15 cellular contexts compared by ENCODE assay signal in the genomic region with DNA sequence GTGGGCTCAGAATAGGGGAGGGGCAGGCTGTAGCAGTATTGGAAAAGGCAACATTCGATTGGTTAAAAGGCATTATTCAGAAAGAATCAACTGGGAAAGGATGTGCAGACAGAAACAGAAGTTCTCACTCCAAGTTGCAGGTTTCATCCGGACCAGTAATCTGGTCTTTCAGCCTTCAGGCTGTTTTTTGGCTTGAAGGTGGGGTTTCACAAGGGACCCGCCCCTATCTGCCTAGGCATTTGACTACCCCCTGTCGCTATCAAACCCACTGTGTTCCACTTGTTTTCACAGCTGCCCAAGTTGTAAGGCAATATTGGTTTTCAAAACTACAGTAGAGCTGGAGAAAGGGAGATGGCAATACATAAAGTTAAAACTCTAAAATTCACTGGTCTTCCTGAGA.
DNase-seq lines count a peak whose midpoint lies in the region; ATAC-seq and TF ChIP-seq lines count a peak whose summit lies in the region.
"Had no signal": no experiment of that assay in that cellular context is flagged by ENCODE, and none has a peak within 500 bp of the region (broad histone marks: within the 10 kb centered on the region; RNA-seq: fewer than 3 reads in every experiment).

No MANE protein-coding gene starts in this region.

- peaks cover 5% of the 10 kb centered on the region; the same call in 1 of the 2 replicates for H3K36me3 ChIP-seq in HUES6 (ENCODE audit: control insufficient read depth, insufficient read depth, low read length)
- peaks cover 0 to 26% (median 6%) of the 10 kb centered on the region in 3 experiments for H3K36me3 ChIP-seq in naive thymus-derived CD4-positive, alpha-beta T cell (ENCODE audit: control insufficient read depth in 2 of 3, insufficient read depth in 3 of 3, low read length in 3 of 3)

- peaks cover 0 to 7% (median 0%) of the 10 kb centered on the region in 11 donors for H3K9me3 Mint-ChIP-seq in naive thymus-derived CD4-positive, alpha-beta T cell

- no peak for ATAC-seq in naive thymus-derived CD4-positive, alpha-beta T cell

- DNase-seq in ecto neural progenitor cell (ENCODE audit: low spot score) (peak; percentile 44), myocyte (ENCODE audit: low read depth) (peak; percentile 5), substantia nigra (lab: John Stamatoyannopoulos, UW) (no peak), NCI-H146 (lab: John Stamatoyannopoulos, UW) (no peak), HEK293T (ENCODE audit: extremely low spot score) (no peak)
- DNase-seq in naive thymus-derived CD4-positive, alpha-beta T cell: no peak
- DNase-seq: ACHN; CD4-positive, CD25-positive, alpha-beta regulatory T cell; DMS53; KBM-7; NCI-H1092; NCI-H1694 treated with DMSO at 0.1 percent for 48 hours; NCI-H82; SHP77 treated with DMSO at 0.1 percent for 48 hours had no signal

- peaks cover 17 to 87% (median 49%) of the 10 kb centered on the region in 5 donors for H3K36me3 Mint-ChIP-seq in naive thymus-derived CD4-positive, alpha-beta T cell

- POLR2A ChIA-PET in HEK293T (lab: Yijun Ruan, JAX): no interaction called here
- POLR2A ChIA-PET in naive thymus-derived CD4-positive, alpha-beta T cell (lab: Charles Lee): no interaction called here

- peaks cover 70% of the 10 kb centered on the region for H3K4me1 ChIP-seq in HUES6 (ENCODE audit: control insufficient read depth, insufficient read depth, low read length)
- H3K4me1 ChIP-seq in naive thymus-derived CD4-positive, alpha-beta T cell (ENCODE audit: control insufficient read depth in 2 of 2, insufficient read depth in 2 of 2, low read length in 2 of 2): no peaks in the 10 kb centered on the region

- intact Hi-C loops in naive thymus-derived CD4-positive, alpha-beta T cell (cut with micrococcal nuclease): loop anchor here in 1 of 2 donors (1.0 kb wide), 1 partner anchor 49 kb away; no protein-coding TSS in a partner anchor

- H3K9ac ChIP-seq in HUES6 (ENCODE audit: low read length): peak overlapping the region; percentile 64

- CTCF ChIA-PET in HEK293T (lab: Yijun Ruan, JAX): no interaction called here
- CTCF ChIA-PET in naive thymus-derived CD4-positive, alpha-beta T cell (lab: Charles Lee): no interaction called here

- peaks cover 8% of the 10 kb centered on the region for H3K9me3 ChIP-seq in HUES6 (ENCODE audit: control insufficient read depth, insufficient read depth, low read depth, low read length)
- H3K9me3 ChIP-seq in naive thymus-derived CD4-positive, alpha-beta T cell (ENCODE audit: control insufficient read depth in 2 of 3, low read length in 3 of 3): peaks cover 0 to 3% (median 0%) of the 10 kb centered on the region in 3 experiments

- H3K4me1 Mint-ChIP-seq in naive thymus-derived CD4-positive, alpha-beta T cell: peaks cover 0 to 7% (median 0%) of the 10 kb centered on the region in 7 donors

- H3K27ac ChIP-seq in HUES6 (ENCODE audit: low read depth, low read length) (peak overlapping the region; percentile 87; the same call in 1 of the 2 replicates), substantia nigra (ENCODE audit: low read depth, low read length, poor library complexity, severe bottlenecking) (peak overlapping the region; percentile 57)
- H3K27ac ChIP-seq in naive thymus-derived CD4-positive, alpha-beta T cell (ENCODE audit: low read depth, low read length): no peak overlapping the region

- H3K27me3 ChIP-seq in HUES6 (ENCODE audit: control insufficient read depth, insufficient read depth, low read length): no peaks in the 10 kb centered on the region
- H3K27me3 ChIP-seq in naive thymus-derived CD4-positive, alpha-beta T cell (ENCODE audit: control insufficient read depth in 2 of 2, insufficient read depth in 2 of 2, low read length in 2 of 2): no peaks in the 10 kb centered on the region

- no peaks in the 10 kb centered on the region for H3K27me3 Mint-ChIP-seq in naive thymus-derived CD4-positive, alpha-beta T cell
- H3K27me3 Mint-ChIP-seq: CD4-positive, CD25-positive, alpha-beta regulatory T cell had no signal

- no peak overlapping the region for H3K4me3 ChIP-seq in HUES6 (ENCODE audit: low read depth, low read length)
- no peak overlapping the region for H3K4me3 ChIP-seq in naive thymus-derived CD4-positive, alpha-beta T cell (ENCODE audit: low read length)

- peak overlapping the region in 1 of 9 donors; percentile 55 for H3K27ac Mint-ChIP-seq in naive thymus-derived CD4-positive, alpha-beta T cell

- no peak overlapping the region for H3K4me3 Mint-ChIP-seq in naive thymus-derived CD4-positive, alpha-beta T cell
- H3K4me3 Mint-ChIP-seq: CD4-positive, CD25-positive, alpha-beta regulatory T cell had no signal

TF ChIP-seq in HEK293T, 16 proteins besides CTCF, POLR2A, EP300 and RAD21:
- TF ChIP-seq CTBP1 (IDR thresholded peaks at IDR 0.05; ENCODE audit: borderline replicate concordance): no peak
- TF ChIP-seq SP1 (IDR thresholded peaks at IDR 0.05): no peak
- TF ChIP-seq HDGF (IDR thresholded peaks at IDR 0.05; ENCODE audit: borderline replicate concordance): no peak
- no peak for TF ChIP-seq ARNT (IDR thresholded peaks at IDR 0.05)
- no peak for TF ChIP-seq SUZ12 (IDR thresholded peaks at IDR 0.05)
- TF ChIP-seq ZNF384 (IDR thresholded peaks at IDR 0.05): no peak
- no peak for TF ChIP-seq FOXA1 (IDR thresholded peaks at IDR 0.05)
- TF ChIP-seq ELF4 (IDR thresholded peaks at IDR 0.05): no peak
- TF ChIP-seq L3MBTL2 (conservative IDR thresholded peaks at IDR 0.05): no peak
- TF ChIP-seq, protein P1, sequence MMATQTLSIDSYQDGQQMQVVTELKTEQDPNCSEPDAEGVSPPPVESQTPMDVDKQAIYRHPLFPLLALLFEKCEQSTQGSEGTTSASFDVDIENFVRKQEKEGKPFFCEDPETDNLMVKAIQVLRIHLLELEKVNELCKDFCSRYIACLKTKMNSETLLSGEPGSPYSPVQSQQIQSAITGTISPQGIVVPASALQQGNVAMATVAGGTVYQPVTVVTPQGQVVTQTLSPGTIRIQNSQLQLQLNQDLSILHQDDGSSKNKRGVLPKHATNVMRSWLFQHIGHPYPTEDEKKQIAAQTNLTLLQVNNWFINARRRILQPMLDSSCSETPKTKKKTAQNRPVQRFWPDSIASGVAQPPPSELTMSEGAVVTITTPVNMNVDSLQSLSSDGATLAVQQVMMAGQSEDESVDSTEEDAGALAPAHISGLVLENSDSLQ (IDR thresholded peaks at IDR 0.05): no peak

Comparison
In these comparisons a context has a peak if more than half of its experiments do, and no peak if none do; other contexts are left out.
1. DNase-seq: peak in ecto neural progenitor cell (single experiment) and myocyte (single experiment); none in substantia nigra (0 of 49), NCI-H146 (single experiment), HEK293T (single experiment) and naive thymus-derived CD4-positive, alpha-beta T cell (0 of 9).